1 cellular context compared by ENCODE assay signal in genomic region chr11:124582565-124582964, GRCh38.
TF ChIP-seq lines count a peak whose summit lies in the region.

No MANE protein-coding gene starts in this region.

TF ChIP-seq in H1, 55 proteins besides CTCF, POLR2A, EP300 and RAD21:
- TF ChIP-seq NANOG (IDR thresholded peaks at IDR 0.05; ENCODE audit: insufficient read depth, low read depth, low read length, poor library complexity, severe bottlenecking) (no peak), EGR1 (IDR thresholded peaks at IDR 0.05; ENCODE audit: borderline replicate concordance, low read depth, low read length) (no peak), JUN (IDR thresholded peaks at IDR 0.05; ENCODE audit: low read depth, low read length) (no peak), CBX8 (IDR thresholded peaks at IDR 0.05; ENCODE audit: borderline replicate concordance, low read depth, low read length) (no peak)
